9 cellular contexts compared by ENCODE assay signal in the genomic region with DNA sequence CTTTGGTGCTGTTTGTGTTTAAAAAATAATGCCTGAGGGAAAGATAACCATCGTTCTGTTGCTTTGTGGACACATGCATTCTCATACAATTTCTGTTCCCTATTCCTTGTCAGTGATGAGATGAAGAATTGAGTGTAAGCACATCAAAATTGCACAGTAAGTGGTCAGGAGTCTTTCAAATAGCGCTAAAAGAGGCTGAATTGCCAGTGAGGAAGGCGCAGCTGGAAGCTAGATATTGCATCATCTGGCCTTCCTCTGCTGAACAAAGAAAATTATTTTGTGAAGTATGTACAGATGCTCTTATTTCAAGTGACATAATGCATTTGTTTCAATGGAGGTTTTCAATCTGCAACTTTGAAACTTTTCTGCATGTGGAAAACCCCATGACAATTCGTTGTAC.
DNase-seq lines count a peak whose midpoint lies in the region; ATAC-seq and TF ChIP-seq lines count a peak whose summit lies in the region.
"Had no signal": no experiment of that assay in that cellular context is flagged by ENCODE, and none has a peak within 500 bp of the region (broad histone marks: within the 10 kb centered on the region; RNA-seq: fewer than 3 reads in every experiment).

No MANE protein-coding gene starts in this region.

- TF ChIP-seq POLR2A in GM18505 (IDR thresholded peaks at IDR 0.05; ENCODE audit: borderline replicate concordance, extremely low read depth, insufficient read depth, insufficient read length) = no peak

- H3K27ac ChIP-seq in GM23248 = peak overlapping the region; percentile 87

- peak overlapping the region; percentile 15 for H3K4me2 ChIP-seq in GM23248 (ENCODE audit: unreplicated experiment)

- peaks cover 72% of the 10 kb centered on the region for H3K4me1 ChIP-seq in GM23248 (ENCODE audit: insufficient read depth)

- H2AFZ ChIP-seq in GM23248 = peak overlapping the region; percentile 59

- H3K27me3 ChIP-seq in GM23248 (replicated peaks; ENCODE audit: insufficient read depth) = no peaks in the 10 kb centered on the region

- H3K9ac ChIP-seq in GM23248 = peak overlapping the region; percentile 69

- DNase-seq in GM23248 (peak; percentile 86), NCI-H748 treated with DMSO at 0.1 percent for 48 hours (lab: John Stamatoyannopoulos, UW) (peak; percentile 72), fibroblast of peridontal ligament (ENCODE audit: extremely low read depth) (peak; percentile 80), pons (ENCODE audit: low spot score) (peak; percentile 68), NCI-H2029 treated with DMSO at 0.1 percent for 48 hours (lab: John Stamatoyannopoulos, UW) (no peak), NCI-H1048 (lab: John Stamatoyannopoulos, UW) (no peak)
- DNase-seq: activated naive CD8-positive, alpha-beta T cell treated with anti-CD3 and anti-CD28 coated beads, Interleukin-2, amount 10 ng/mL, durations not matched to agents 7 days and 5 days had no signal

- peaks cover 52% of the 10 kb centered on the region for H3F3A ChIP-seq in GM23248 (ENCODE audit: insufficient read depth)

- no peaks in the 10 kb centered on the region for H3K79me2 ChIP-seq in GM23248 (ENCODE audit: insufficient read depth)

- ATAC-seq in HG02759 (IDR thresholded peaks at IDR 0.05; ENCODE audit: unreplicated experiment) = no peak
- ATAC-seq in GM18505 (IDR thresholded peaks at IDR 0.05; ENCODE audit: unreplicated experiment) = no peak

- no peaks in the 10 kb centered on the region for H3K9me2 ChIP-seq in GM23248 (ENCODE audit: insufficient read depth)

- H3K36me3 ChIP-seq in GM23248 (ENCODE audit: low read depth) = no peaks in the 10 kb centered on the region

- no peaks in the 10 kb centered on the region for H3K9me3 ChIP-seq in GM23248 (ENCODE audit: low read depth)

- in situ Hi-C loops in GM23248 (cut with MboI) = no loop called here

- H3K4me3 ChIP-seq in GM23248 = no peak overlapping the region

- no peaks in the 10 kb centered on the region for H4K20me1 ChIP-seq in GM23248 (ENCODE audit: insufficient read depth)

- 6 to 7% methylated on average over 4 of the region's 4 CpGs for WGBS in GM23248 (ENCODE audit: low coverage in 1 of 2, low lambda C conversion rate in 2 of 2, missing lambda C conversion rate in 2 of 2), 2 experiments

Comparison
In these comparisons a context has a peak if more than half of its experiments do, and no peak if none do; other contexts are left out.
1. DNase-seq: peak in GM23248 (single experiment), NCI-H748 treated with DMSO at 0.1 percent for 48 hours (single experiment), fibroblast of peridontal ligament (single experiment) and pons (single experiment); none in NCI-H2029 treated with DMSO at 0.1 percent for 48 hours (single experiment) and NCI-H1048 (single experiment).